ENCODE assay signal across 8 cellular contexts in genomic region chr19:37905936-37906867, GRCh38. TPM values are rescaled to one million over a fixed set of nuclear protein-coding genes. Genes with fewer than 3 reads are reported as not detected.
DNase-seq lines count a peak whose midpoint lies in the region; ATAC-seq and TF ChIP-seq lines count a peak whose summit lies in the region.

Gene WDR87, minus strand, starts transcription at chr19:37906594. Its CDS starts 8,355 bp downstream, at chr19:37898239.

- H3K36me3 Mint-ChIP-seq in IgD-negative memory B cell = no peaks in the 10 kb centered on the region

- intact Hi-C loops in adrenal gland (cut with DNase I) = loop anchor here (10.0 kb wide), 3 partner anchors 189 to 419 kb away; partner anchors contain the start of gene DPF1 (in 1 of the 2)

- CTCF ChIA-PET in AG04449 (lab: Yijun Ruan, JAX) = interaction anchor here (1.1 to 12.1 kb wide), 20 partner anchors 9 to 338 kb away, joined by 3 to 213 read pairs (median 5); no protein-coding TSS in a partner anchor

- 8 to 18% (median 13%) methylated on average over 23 to 63 of the region's 63 CpGs for WGBS in adrenal gland, 4 donors

- no peaks in the 10 kb centered on the region for H3K27me3 ChIP-seq in adrenal gland

- peak within 1 kb of the TSS; percentile 93 to 97 (median 94) for H3K27ac Mint-ChIP-seq in IgD-negative memory B cell

- ATAC-seq in GM19324 (IDR thresholded peaks at IDR 0.05; ENCODE audit: low FRiP score, unreplicated experiment) (peak; percentile 38), SK-N-SH treated with all-trans-retinoic acid at 6 μM for 48 hours (peak; percentile 28), GM18858 (IDR thresholded peaks at IDR 0.05; ENCODE audit: unreplicated experiment) (no peak)

- DNase-seq in AG04449 (ENCODE audit: low read depth, low spot score) (no peak), adrenal gland (peak in 3 of 7 donors; percentile 14 to 39 (median 36))

- H3K27ac ChIP-seq in adrenal gland (peak within 1 kb of the TSS in 3 of 5 donors; percentile 22 to 74 (median 66)), skin epidermis (peak within 1 kb of the TSS; percentile 62 to 94 (median 83))

- H3K9me3 Mint-ChIP-seq in IgD-negative memory B cell = no peaks in the 10 kb centered on the region

- no peaks in the 10 kb centered on the region for H3K36me3 ChIP-seq in adrenal gland (replicated peaks in 1 of 2)

- TF ChIP-seq CTCF in AG04449 (IDR thresholded peaks at IDR 0.05; ENCODE audit: insufficient read depth, low read length, missing control alignments) = no peak
- no peak for TF ChIP-seq CTCF in adrenal gland (IDR thresholded peaks at IDR 0.05)

- H3K4me3 Mint-ChIP-seq in IgD-negative memory B cell = peak within 1 kb of the TSS; percentile 95 to 99 (median 98)

- H3K9me3 ChIP-seq in adrenal gland (replicated peaks in 1 of 3) = no peaks in the 10 kb centered on the region

- TF ChIP-seq POLR2A in adrenal gland (IDR thresholded peaks at IDR 0.05) = no peak

- no peaks in the 10 kb centered on the region for H3K27me3 Mint-ChIP-seq in IgD-negative memory B cell

- H3K4me1 ChIP-seq in adrenal gland (replicated peaks in 1 of 2) = peaks cover 6 to 8% of the 10 kb centered on the region in 2 donors

- peaks cover 37 to 48% (median 42%) of the 10 kb centered on the region in 3 donors for H3K4me1 Mint-ChIP-seq in IgD-negative memory B cell

- POLR2A ChIA-PET in AG04449 (lab: Yijun Ruan, JAX) = interaction anchor here (0.7 to 3.1 kb wide), 7 partner anchors 92 to 468 kb away, joined by 3 to 21 read pairs (median 4); partner anchors contain the start of gene PSMD8

- H3K4me3 ChIP-seq in AG04449 (ENCODE audit: low read depth, low read length) = peak within 1 kb of the TSS; percentile 95
- peak within 1 kb of the TSS; percentile 5 to 89 (median 69) for H3K4me3 ChIP-seq in adrenal gland
- H3K4me3 ChIP-seq in iPS-11a (ENCODE audit: low read depth, low read length) = peak within 1 kb of the TSS; percentile 66
- peak within 1 kb of the TSS; percentile 88 to 99 (median 95) for H3K4me3 ChIP-seq in skin epidermis

TF ChIP-seq in SK-N-SH treated with all-trans-retinoic acid at 6 μM for 48 hours, 23 proteins besides CTCF, POLR2A, EP300 and RAD21 (continues in another document):
- TF ChIP-seq ISL1 (CRISPR knock-in tag; IDR thresholded peaks at IDR 0.05) = peak; percentile 40
- no peak for TF ChIP-seq CREB5 (CRISPR knock-in tag; IDR thresholded peaks at IDR 0.05; ENCODE audit: low read depth)
- 0 out of 2 replicates have a peak, but pooled peaks have one; percentile 70 for TF ChIP-seq CSDC2 (CRISPR knock-in tag; IDR thresholded peaks at IDR 0.05)
- no peak for TF ChIP-seq PATZ1 (CRISPR knock-in tag; IDR thresholded peaks at IDR 0.05; ENCODE audit: borderline replicate concordance)
- TF ChIP-seq CSRNP3 (CRISPR knock-in tag; IDR thresholded peaks at IDR 0.05) = no peak
- 0 out of 2 replicates have a peak, but pooled peaks have one; percentile 13 for TF ChIP-seq ZNF70 (CRISPR knock-in tag; IDR thresholded peaks at IDR 0.05)
- TF ChIP-seq TSHZ2 (CRISPR knock-in tag; IDR thresholded peaks at IDR 0.05) = peak; percentile 84
- no peak for TF ChIP-seq ZNF8 (CRISPR knock-in tag; IDR thresholded peaks at IDR 0.05)
- no peak for TF ChIP-seq ZNF565 (CRISPR knock-in tag; conservative IDR thresholded peaks at IDR 0.05; ENCODE audit: low read depth)
- no peak for TF ChIP-seq BACH2 (CRISPR knock-in tag; IDR thresholded peaks at IDR 0.05; ENCODE audit: borderline replicate concordance)
- no peak for TF ChIP-seq ESRRG (CRISPR knock-in tag; IDR thresholded peaks at IDR 0.05)
- TF ChIP-seq GLIS3 (CRISPR knock-in tag; IDR thresholded peaks at IDR 0.05) = no peak
- no peak for TF ChIP-seq ZFP30 (CRISPR knock-in tag; IDR thresholded peaks at IDR 0.05)
- TF ChIP-seq POU6F1 (CRISPR knock-in tag; IDR thresholded peaks at IDR 0.05; ENCODE audit: borderline replicate concordance, low read depth) = no peak
- no peak for TF ChIP-seq RARB (CRISPR knock-in tag; IDR thresholded peaks at IDR 0.05)
- no peak for TF ChIP-seq TOX (CRISPR knock-in tag; IDR thresholded peaks at IDR 0.05; ENCODE audit: borderline replicate concordance)
- TF ChIP-seq SNAI2 (CRISPR knock-in tag; IDR thresholded peaks at IDR 0.05) = no peak
- no peak for TF ChIP-seq ZC3H10 (CRISPR knock-in tag; IDR thresholded peaks at IDR 0.05)
- TF ChIP-seq TCF4 (CRISPR knock-in tag; IDR thresholded peaks at IDR 0.05; ENCODE audit: borderline replicate concordance) = no peak
- TF ChIP-seq PPARA (CRISPR knock-in tag; IDR thresholded peaks at IDR 0.05; ENCODE audit: borderline replicate concordance) = peak; percentile 82; the same call in 1 of the 2 replicates
- no peak for TF ChIP-seq ARNTL (CRISPR knock-in tag; IDR thresholded peaks at IDR 0.05; ENCODE audit: borderline replicate concordance, low read depth)

RNA-seq across cellular contexts. Expression of gene WDR87, which starts in this region (rescaled TPM):
- not detected for polyA plus RNA-seq in IgD-negative memory B cell
- not detected for total RNA-seq in adrenal gland
- polyA plus RNA-seq in adrenal gland = under 1 TPM in 2 of 3 donors, not detected in 1; under 0.01 to 0.08 TPM
